10 cellular contexts compared by ENCODE assay signal in the genomic region with DNA sequence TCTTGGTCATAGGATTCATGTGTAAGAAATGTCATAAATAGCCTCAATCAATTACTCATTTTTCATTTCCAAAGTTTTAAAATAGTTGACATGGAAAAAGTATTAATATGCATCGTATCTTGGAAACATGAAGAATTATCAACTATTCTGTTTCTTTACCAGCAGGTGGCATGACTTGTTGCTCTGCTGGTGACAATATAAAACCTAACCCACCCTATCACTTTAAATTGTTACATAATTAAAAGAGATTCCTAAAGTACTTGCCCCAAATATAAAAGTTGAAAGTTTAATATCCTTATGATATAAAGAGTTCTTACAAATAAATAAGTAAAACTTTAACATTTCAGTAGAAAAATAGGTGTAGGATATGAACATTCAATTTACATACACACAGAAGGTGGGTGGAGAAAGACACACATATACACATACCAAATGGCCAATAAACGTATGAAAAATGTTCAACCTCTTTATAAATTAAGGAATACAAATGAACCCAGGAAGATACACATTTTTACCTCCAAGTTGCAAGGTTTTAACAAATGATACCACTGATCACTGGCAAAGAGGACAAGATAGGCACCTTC. TPM values are rescaled to one million over a fixed set of nuclear protein-coding genes. Genes with fewer than 3 reads are reported as not detected.
DNase-seq lines count a peak whose midpoint lies in the region; ATAC-seq and TF ChIP-seq lines count a peak whose summit lies in the region.
"Had no signal": no experiment of that assay in that cellular context is flagged by ENCODE, and none has a peak within 500 bp of the region (broad histone marks: within the 10 kb centered on the region; RNA-seq: fewer than 3 reads in every experiment).

No MANE protein-coding gene starts in this region.

- TF ChIP-seq EP300 in SK-N-SH (IDR thresholded peaks at IDR 0.05; ENCODE audit: borderline replicate concordance in 1 of 2, low read depth in 1 of 2, low read length in 1 of 2), result no peak

- POLR2A ChIA-PET in SK-N-SH (lab: Yijun Ruan, JAX) (no interaction called here), RWPE1 (lab: Yijun Ruan, JAX; ENCODE audit: low non-redundant PET) (no interaction called here)

- intact Hi-C loops in tibial artery (cut with DNase I; ENCODE audit: low total_unique reads), result no loop called here

- H2AFZ ChIP-seq in SK-N-SH (ENCODE audit: low read depth), result no peak overlapping the region

- TF ChIP-seq RAD21 in SK-N-SH (IDR thresholded peaks at IDR 0.05; ENCODE audit: low read length), result peak; percentile 64

- 28% methylated on average over 2 of the region's 2 CpGs for WGBS in SK-N-SH (ENCODE audit: low lambda C conversion rate)

- no peaks in the 10 kb centered on the region for H3K27me3 ChIP-seq in SK-N-SH (ENCODE audit: insufficient read depth)
- no peaks in the 10 kb centered on the region for H3K27me3 ChIP-seq in tibial artery
- H3K27me3 ChIP-seq: BLaER1 had no signal

- no peak overlapping the region for H3K4me3 ChIP-seq in SK-N-SH (ENCODE audit: low read depth in 2 of 2, low read length in 1 of 2)
- no peak overlapping the region for H3K4me3 ChIP-seq in fibroblast of villous mesenchyme (ENCODE audit: low read depth, low read length)
- H3K4me3 ChIP-seq in tibial artery, result no peak overlapping the region
- H3K4me3 ChIP-seq: BLaER1 had no signal

- H4K20me1 ChIP-seq in SK-N-SH (ENCODE audit: insufficient read depth), result peaks cover 22% of the 10 kb centered on the region
- H4K20me1 ChIP-seq: BLaER1 had no signal

- peaks cover 87% of the 10 kb centered on the region for H3F3A ChIP-seq in SK-N-SH (replicated peaks; ENCODE audit: insufficient read depth)

- peak overlapping the region; percentile 56; the same call in 1 of the 2 replicates for H3K9ac ChIP-seq in SK-N-SH
- H3K9ac ChIP-seq: BLaER1 had no signal

- no peaks in the 10 kb centered on the region for H3K9me2 ChIP-seq in SK-N-SH

- H3K4me2 ChIP-seq in SK-N-SH, result peak overlapping the region; percentile 57
- H3K4me2 ChIP-seq: BLaER1 had no signal

- H3K4me1 ChIP-seq in SK-N-SH (ENCODE audit: control insufficient read depth in 1 of 2, insufficient read depth in 2 of 2, low read depth in 1 of 2, low read length in 1 of 2) (peaks cover 51 to 88% of the 10 kb centered on the region in 2 experiments), tibial artery (peaks cover 0 to 99% (median 57%) of the 10 kb centered on the region in 4 donors)
- H3K4me1 ChIP-seq: BLaER1 had no signal

- peaks cover 94% of the 10 kb centered on the region for H3K79me2 ChIP-seq in SK-N-SH (ENCODE audit: insufficient read depth)

- H3K36me3 ChIP-seq in SK-N-SH (replicated peaks in 1 of 2; ENCODE audit: control insufficient read depth in 1 of 2, insufficient read depth in 2 of 2, low read length in 1 of 2), result peaks cover 60 to 64% of the 10 kb centered on the region in 2 experiments
- no peaks in the 10 kb centered on the region for H3K36me3 ChIP-seq in tibial artery
- H3K36me3 ChIP-seq: BLaER1 had no signal

- TF ChIP-seq CTCF in SK-N-SH (IDR thresholded peaks at IDR 0.05), result peak; percentile 69
- peak; percentile 76 for TF ChIP-seq CTCF in RWPE1 (conservative IDR thresholded peaks at IDR 0.05; ENCODE audit: low read depth)
- peak; percentile 53 for TF ChIP-seq CTCF in fibroblast of villous mesenchyme (IDR thresholded peaks at IDR 0.05; ENCODE audit: insufficient read depth, low read depth, low read length)
- peak; percentile 33 to 44 for TF ChIP-seq CTCF in tibial artery (IDR thresholded peaks at IDR 0.05)

- no peak for ATAC-seq in SK-N-SH treated with all-trans-retinoic acid at 6 μM for 48 hours

- DNase-seq in SK-N-SH, result no peak
- peak; percentile 46 for DNase-seq in RWPE1 (ENCODE audit: low spot score)
- peak; percentile 41 for DNase-seq in fibroblast of villous mesenchyme (ENCODE audit: low read depth)
- no peak for DNase-seq in tibial artery
- no peak for DNase-seq in NCI-H748 (lab: John Stamatoyannopoulos, UW; ENCODE audit: unreplicated experiment)
- no peak for DNase-seq in GDM1 (lab: John Stamatoyannopoulos, UW)
- no peak for DNase-seq in EL
- DNase-seq: activated CD4-positive, alpha-beta T cell treated with anti-CD3 and anti-CD28 coated beads for 36 hours had no signal

- H3K27ac ChIP-seq in SK-N-SH (ENCODE audit: low read depth in 2 of 2, low read length in 1 of 2) (peak overlapping the region; percentile 80 to 94), RWPE1 (no peak overlapping the region), tibial artery (peak overlapping the region; percentile 82 to 87)
- H3K27ac ChIP-seq: BLaER1 had no signal

- H3K9me3 ChIP-seq in SK-N-SH, result no peaks in the 10 kb centered on the region
- no peaks in the 10 kb centered on the region for H3K9me3 ChIP-seq in tibial artery
- H3K9me3 ChIP-seq: BLaER1 had no signal

- CTCF ChIA-PET in SK-N-SH (lab: Yijun Ruan, JAX) (interaction anchor here (1.0 kb wide), 1 partner anchor 12 kb away, joined by 8 read pairs; no protein-coding TSS in a partner anchor), RWPE1 (lab: Yijun Ruan, JAX) (interaction anchor here (0.6 to 1.1 kb wide), 2 partner anchors 112 to 171 kb away, joined by 3 to 4 read pairs; no protein-coding TSS in a partner anchor)

TF ChIP-seq in SK-N-SH, 30 proteins besides CTCF, POLR2A, EP300 and RAD21:
- TF ChIP-seq FOXJ3 (CRISPR knock-in tag; IDR thresholded peaks at IDR 0.05), result no peak
- TF ChIP-seq SMC3 (IDR thresholded peaks at IDR 0.05; ENCODE audit: low read depth, low read length), result peak; percentile 49

TF ChIP-seq in SK-N-SH treated with all-trans-retinoic acid at 6 μM for 48 hours, 23 proteins besides CTCF, POLR2A, EP300 and RAD21:
- no peak for TF ChIP-seq TCF4 (CRISPR knock-in tag; IDR thresholded peaks at IDR 0.05; ENCODE audit: borderline replicate concordance)
- no peak for TF ChIP-seq SNAI2 (CRISPR knock-in tag; IDR thresholded peaks at IDR 0.05)
- no peak for TF ChIP-seq PPARA (CRISPR knock-in tag; IDR thresholded peaks at IDR 0.05; ENCODE audit: borderline replicate concordance)
- TF ChIP-seq, protein P1, sequence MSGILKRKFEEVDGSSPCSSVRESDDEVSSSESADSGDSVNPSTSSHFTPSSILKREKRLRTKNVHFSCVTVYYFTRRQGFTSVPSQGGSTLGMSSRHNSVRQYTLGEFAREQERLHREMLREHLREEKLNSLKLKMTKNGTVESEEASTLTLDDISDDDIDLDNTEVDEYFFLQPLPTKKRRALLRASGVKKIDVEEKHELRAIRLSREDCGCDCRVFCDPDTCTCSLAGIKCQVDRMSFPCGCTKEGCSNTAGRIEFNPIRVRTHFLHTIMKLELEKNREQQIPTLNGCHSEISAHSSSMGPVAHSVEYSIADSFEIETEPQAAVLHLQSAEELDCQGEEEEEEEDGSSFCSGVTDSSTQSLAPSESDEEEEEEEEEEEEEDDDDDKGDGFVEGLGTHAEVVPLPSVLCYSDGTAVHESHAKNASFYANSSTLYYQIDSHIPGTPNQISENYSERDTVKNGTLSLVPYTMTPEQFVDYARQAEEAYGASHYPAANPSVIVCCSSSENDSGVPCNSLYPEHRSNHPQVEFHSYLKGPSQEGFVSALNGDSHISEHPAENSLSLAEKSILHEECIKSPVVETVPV (CRISPR knock-in tag; IDR thresholded peaks at IDR 0.05), result no peak
- no peak for TF ChIP-seq ZNF565 (CRISPR knock-in tag; conservative IDR thresholded peaks at IDR 0.05; ENCODE audit: low read depth)
- TF ChIP-seq ZNF70 (CRISPR knock-in tag; IDR thresholded peaks at IDR 0.05), result no peak
- TF ChIP-seq GLIS3 (CRISPR knock-in tag; IDR thresholded peaks at IDR 0.05), result no peak
- no peak for TF ChIP-seq ZNF8 (CRISPR knock-in tag; IDR thresholded peaks at IDR 0.05)

RNA-seq across cellular contexts. Expression of a gene that starts 30.6 kb away (rescaled TPM):
- polyA plus RNA-seq in SK-N-SH (2012; rRNA removed), result 47.5 and 48.5 TPM in 2 replicates
- polyA plus RNA-seq in SK-N-SH (2012; cell fraction: cytosol; rRNA removed), result 59.8 and 60.6 TPM in 2 replicates
- 69.5 and 70.5 TPM in 2 replicates for polyA plus RNA-seq in SK-N-SH (2012; cell fraction: nucleus; rRNA removed)
- total RNA-seq in fibroblast of villous mesenchyme, result 74.3 and 124 TPM in 2 replicates

Comparison
In these comparisons a context has a peak if more than half of its experiments do, and no peak if none do; other contexts are left out.
1. DNase-seq: peak in RWPE1 (single experiment) and fibroblast of villous mesenchyme (single experiment); none in SK-N-SH (single experiment), tibial artery (0 of 2), NCI-H748 (single experiment), GDM1 (single experiment) and EL (single experiment).
2. Peak in every context shown above with its lines, with median percentiles within 50 percentile points of each other: CTCF ChIP-seq.